ENCODE assay signal across 9 cellular contexts in the genomic region with DNA sequence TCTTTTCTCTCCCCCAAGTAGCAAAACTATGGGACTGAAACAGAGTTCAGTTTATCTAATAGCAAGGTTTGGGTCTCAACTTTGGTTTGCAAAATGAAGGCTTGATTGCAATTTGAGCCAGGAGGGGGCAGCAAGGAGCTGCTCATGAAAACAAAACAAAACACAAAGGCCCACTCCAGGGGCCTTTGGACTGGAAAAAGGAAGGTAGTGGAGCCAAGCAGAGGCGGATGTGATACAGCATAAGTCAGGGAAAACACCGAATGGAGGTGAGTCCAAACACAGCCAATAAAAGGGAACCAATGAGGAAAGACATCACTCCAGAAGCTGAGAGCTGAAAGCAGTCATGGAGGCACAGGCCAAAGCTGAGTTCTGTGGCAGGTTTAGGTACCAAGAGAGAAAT.
A peak's percentile ranks its signal among the peaks of the same experiment; 100 is the strongest.
DNase-seq lines count a peak whose midpoint lies in the region; ATAC-seq, FAIRE-seq and TF ChIP-seq lines count a peak whose summit lies in the region.
"Had no signal": no experiment of that assay in that cellular context is flagged by ENCODE, and none has a peak within 500 bp of the region (broad histone marks: within the 10 kb centered on the region; RNA-seq: fewer than 3 reads in every experiment).

No MANE protein-coding gene starts in this region.

- no peak overlapping the region for H3K4me3 ChIP-seq in H1 (ENCODE audit: extremely low read depth in 1 of 4, insufficient read depth in 2 of 4, low read depth in 3 of 4, low read length in 4 of 4)
- H3K4me3 ChIP-seq: SK-N-MC had no signal

- H2BK12ac ChIP-seq in H1 (ENCODE audit: low read depth, low read length), result no peak overlapping the region

- CTCF ChIA-PET in WTC11 (lab: Charles Lee) (interaction anchor here (0.5 to 3.1 kb wide), 9 partner anchors 14 to 866 kb away, joined by 3 to 19 read pairs (median 6); no protein-coding TSS in a partner anchor), H1 (lab: Charles Lee; ENCODE audit: partially characterized antibody) (interaction anchor here (0.6 to 5.1 kb wide), 40 partner anchors 9 to 871 kb away, joined by 3 to 25 read pairs (median 4); no protein-coding TSS in a partner anchor)

- TF ChIP-seq RAD21 in H1 (IDR thresholded peaks at IDR 0.05 in 1 of 2, conservative IDR thresholded peaks at IDR 0.05 in 1 of 2; ENCODE audit: low read depth in 2 of 2, low read length in 2 of 2), result peak; percentile 78 to 87

- H3K9me3 ChIP-seq in H1 (ENCODE audit: insufficient read depth in 2 of 2, low read depth in 1 of 2, low read length in 1 of 2), result no peaks in the 10 kb centered on the region

- peak; percentile 88 for FAIRE-seq in H1 (lab: Jason Lieb, UNC)

- no peaks in the 10 kb centered on the region for H3K27me3 ChIP-seq in H1 (replicated peaks in 1 of 4; ENCODE audit: control insufficient read depth in 3 of 4, extremely low read depth in 1 of 4, insufficient read depth in 3 of 4, low read length in 3 of 4)

- WGBS in H1 (ENCODE audit: extremely low coverage in 1 of 2, insufficient coverage in 1 of 2, insufficient read length in 1 of 2, insufficient replicate concordance in 2 of 2, low coverage in 1 of 2, low lambda C conversion rate in 2 of 2, missing lambda C conversion rate in 1 of 2), 2 experiments, result 42% methylated on average over 2 of the region's 2 CpGs; no CpG with 5 or more reads in 1 of the 2 experiments

- H3K4me1 ChIP-seq in H1 (replicated peaks in 1 of 4; ENCODE audit: control insufficient read depth in 3 of 4, insufficient read depth in 4 of 4, low read length in 3 of 4), result peaks cover 0 to 4% (median 1%) of the 10 kb centered on the region in 4 experiments; a peak in 2 of 7 replicates

- no peak overlapping the region; the same call in 1 of the 2 replicates for H2BK20ac ChIP-seq in H1 (ENCODE audit: low read length)

- peak overlapping the region; percentile 12 for H4K91ac ChIP-seq in H1 (replicated peaks; ENCODE audit: insufficient read length, low read length)

- H3K4me1 Mint-ChIP-seq in WTC11 (peaks cover 23% of the 10 kb centered on the region), nephron progenitor cell (peaks cover 10% of the 10 kb centered on the region)

- no peak overlapping the region for H4K8ac ChIP-seq in H1 (ENCODE audit: extremely low read depth, insufficient read depth, low read length)

- H3K36me3 Mint-ChIP-seq in WTC11 (no peaks in the 10 kb centered on the region), nephron progenitor cell (ENCODE audit: low read depth) (no peaks in the 10 kb centered on the region)

- H3K18ac ChIP-seq in H1 (ENCODE audit: extremely low read depth, low read length), result no peak overlapping the region

- no peak overlapping the region for H2BK15ac ChIP-seq in H1 (ENCODE audit: low read length)

- no peaks in the 10 kb centered on the region for H4K20me1 ChIP-seq in H1 (replicated peaks in 1 of 2; ENCODE audit: control insufficient read depth in 1 of 2, insufficient read depth in 2 of 2, low read length in 2 of 2)

- no peak overlapping the region; a peak in 2 of 7 replicates for H3K9ac ChIP-seq in H1 (replicated peaks in 1 of 4; ENCODE audit: extremely low read depth in 1 of 4, low read depth in 3 of 4, low read length in 3 of 4)

- no peaks in the 10 kb centered on the region for H3K79me1 ChIP-seq in H1 (ENCODE audit: low read depth, low read length)

- DNase-seq in COLO668 (lab: John Stamatoyannopoulos, UW; ENCODE audit: unreplicated experiment), result peak; percentile 42
- DNase-seq in M059J (ENCODE audit: low read depth), result peak; percentile 7
- peak; percentile 76 for DNase-seq in WTC11 (ENCODE audit: low spot score)
- DNase-seq in H1 (ENCODE audit: low read depth in 1 of 2, low spot score in 2 of 2), result peak; percentile 41 to 87
- DNase-seq in nephron progenitor cell, result peak; percentile 66

- H3K27ac Mint-ChIP-seq in WTC11 (peak overlapping the region; percentile 32; the same call in 1 of the 2 replicates), nephron progenitor cell (no peak overlapping the region)

- TF ChIP-seq EP300 in H1 (IDR thresholded peaks at IDR 0.05; ENCODE audit: borderline replicate concordance in 1 of 2, low read depth in 2 of 2, low read length in 2 of 2), result no peak

- H3K56ac ChIP-seq in H1 (replicated peaks; ENCODE audit: insufficient read length, low read depth, low read length), result no peak overlapping the region

- peak; percentile 55 for ATAC-seq in GM19043 (IDR thresholded peaks at IDR 0.05; ENCODE audit: low read depth, unreplicated experiment)
- ATAC-seq in WTC11, result peak; percentile 91
- ATAC-seq in HG03460 (IDR thresholded peaks at IDR 0.05; ENCODE audit: unreplicated experiment), result no peak
- ATAC-seq in HG03354 (IDR thresholded peaks at IDR 0.05; ENCODE audit: poor library complexity, severe bottlenecking, unreplicated experiment), result no peak

- H3K27me3 Mint-ChIP-seq in WTC11 (ENCODE audit: low read depth), result no peaks in the 10 kb centered on the region
- no peaks in the 10 kb centered on the region for H3K27me3 Mint-ChIP-seq in nephron progenitor cell (ENCODE audit: low read depth, poor library complexity)

- no peaks in the 10 kb centered on the region for H3K79me2 ChIP-seq in H1 (ENCODE audit: control insufficient read depth in 1 of 2, insufficient read depth in 2 of 2, low read length in 2 of 2)

- peak overlapping the region; percentile 100 for H2AFZ ChIP-seq in H1 (ENCODE audit: low read length)

- POLR2A ChIA-PET in WTC11 (lab: Charles Lee) (no interaction called here), H1 (lab: Charles Lee; ENCODE audit: partially characterized antibody) (no interaction called here)

- H3K4ac ChIP-seq in H1 (replicated peaks; ENCODE audit: insufficient read length, low read depth, low read length), result no peak overlapping the region

- TF ChIP-seq CTCF in WTC11 (IDR thresholded peaks at IDR 0.05), result peak; percentile 65
- TF ChIP-seq CTCF in H1 (IDR thresholded peaks at IDR 0.05; ENCODE audit: control extremely low read depth in 1 of 3, insufficient read depth in 1 of 3, low read depth in 1 of 3, low read length in 3 of 3), result peak in 2 of 3 experiments; percentile 63 to 68; a peak in 3 of 4 replicates
- peak; percentile 69 for TF ChIP-seq CTCF in nephron progenitor cell (IDR thresholded peaks at IDR 0.05)

- no peak overlapping the region for H3K27ac ChIP-seq in H1 (ENCODE audit: low read depth, low read length)
- H3K27ac ChIP-seq: SK-N-MC had no signal

- no peak overlapping the region for H4K5ac ChIP-seq in H1 (ENCODE audit: insufficient read length, low read depth, low read length)

- no peak for TF ChIP-seq POLR2A in H1 (IDR thresholded peaks at IDR 0.05; ENCODE audit: control extremely low read depth in 1 of 2, low read depth in 2 of 2, low read length in 2 of 2)

- no peak overlapping the region for H3K4me2 ChIP-seq in H1 (ENCODE audit: insufficient read depth in 1 of 2, low read depth in 2 of 2, low read length in 2 of 2)

- H3K14ac ChIP-seq in H1 (ENCODE audit: insufficient read length), result no peak overlapping the region

- no peak overlapping the region; the same call in 1 of the 2 replicates for H2BK5ac ChIP-seq in H1 (ENCODE audit: low read depth, low read length)

- no peaks in the 10 kb centered on the region for H3K36me3 ChIP-seq in H1 (ENCODE audit: control insufficient read depth in 2 of 4, insufficient read depth in 4 of 4, low read length in 3 of 4)

- H3K23ac ChIP-seq in H1 (ENCODE audit: insufficient read length), result no peak overlapping the region

- H3K9me3 Mint-ChIP-seq in WTC11 (no peaks in the 10 kb centered on the region), nephron progenitor cell (no peaks in the 10 kb centered on the region)

- no peak overlapping the region for H3K4me3 Mint-ChIP-seq in WTC11
- no peak overlapping the region for H3K4me3 Mint-ChIP-seq in nephron progenitor cell

- H2AK5ac ChIP-seq in H1 (ENCODE audit: low read depth, low read length), result no peak overlapping the region

- no peak overlapping the region for H2BK120ac ChIP-seq in H1 (replicated peaks; ENCODE audit: low read depth, low read length)

- H3K23me2 ChIP-seq in H1 (ENCODE audit: low read depth, low read length), result no peaks in the 10 kb centered on the region

TF ChIP-seq in WTC11, 78 proteins besides CTCF, POLR2A, EP300 and RAD21 (continues in another document):
- TF ChIP-seq ZNF138 (CRISPR knock-in tag; conservative IDR thresholded peaks at IDR 0.05) (no peak), OVOL2 (CRISPR knock-in tag; IDR thresholded peaks at IDR 0.05; ENCODE audit: borderline replicate concordance) (no peak), ZNF121 (CRISPR knock-in tag; IDR thresholded peaks at IDR 0.05) (no peak), ZNF219 (CRISPR knock-in tag; IDR thresholded peaks at IDR 0.05; ENCODE audit: borderline replicate concordance) (no peak)
- TF ChIP-seq, protein P1, sequence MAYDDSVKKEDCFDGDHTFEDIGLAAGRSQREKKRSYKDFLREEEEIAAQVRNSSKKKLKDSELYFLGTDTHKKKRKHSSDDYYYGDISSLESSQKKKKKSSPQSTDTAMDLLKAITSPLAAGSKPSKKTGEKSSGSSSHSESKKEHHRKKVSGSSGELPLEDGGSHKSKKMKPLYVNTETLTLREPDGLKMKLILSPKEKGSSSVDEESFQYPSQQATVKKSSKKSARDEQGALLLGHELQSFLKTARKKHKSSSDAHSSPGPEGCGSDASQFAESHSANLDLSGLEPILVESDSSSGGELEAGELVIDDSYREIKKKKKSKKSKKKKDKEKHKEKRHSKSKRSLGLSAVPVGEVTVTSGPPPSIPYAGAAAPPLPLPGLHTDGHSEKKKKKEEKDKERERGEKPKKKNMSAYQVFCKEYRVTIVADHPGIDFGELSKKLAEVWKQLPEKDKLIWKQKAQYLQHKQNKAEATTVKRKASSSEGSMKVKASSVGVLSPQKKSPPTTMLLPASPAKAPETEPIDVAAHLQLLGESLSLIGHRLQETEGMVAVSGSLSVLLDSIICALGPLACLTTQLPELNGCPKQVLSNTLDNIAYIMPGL (CRISPR knock-in tag; IDR thresholded peaks at IDR 0.05), result no peak

TF ChIP-seq in H1, 55 proteins besides CTCF, POLR2A, EP300 and RAD21:
- no peak for TF ChIP-seq ZNF274 (IDR thresholded peaks at IDR 0.05; ENCODE audit: borderline replicate concordance, extremely low read depth, low read length)
- 0 out of 2 replicates have a peak, but pooled peaks have one; percentile 24 for TF ChIP-seq YY1 (IDR thresholded peaks at IDR 0.05; ENCODE audit: low read depth, low read length)

Comparison
In these comparisons a context has a peak if more than half of its experiments do, and no peak if none do; other contexts are left out.
1. DNase-seq: peak in every context shown above with its lines; median percentile 76 in WTC11; 66 in nephron progenitor cell; 64 in H1; 42 in COLO668; 7 in M059J.
2. ATAC-seq: peak in GM19043 (single experiment) and WTC11 (single experiment); none in HG03460 (single experiment) and HG03354 (single experiment).
3. Peak in every context shown above with its lines, with median percentiles within 50 percentile points of each other: CTCF ChIP-seq.